ENCODE assay signal across 2 cellular contexts in genomic region chr10:102230264-102230860, GRCh38.
A peak's percentile ranks its signal among the peaks of the same experiment; 100 is the strongest.
TF ChIP-seq lines count a peak whose summit lies in the region.

No MANE protein-coding gene starts in this region.

TF ChIP-seq in HEK293, 187 proteins besides CTCF, POLR2A, EP300 and RAD21 (continues in another document):
- TF ChIP-seq ZNF626 (tag by site-specific recombination; IDR thresholded peaks at IDR 0.05) (no peak), BCL6B (tag by site-specific recombination; IDR thresholded peaks at IDR 0.05) (no peak), ZSCAN23 (tag by site-specific recombination; IDR thresholded peaks at IDR 0.05) (no peak; the same call in 1 of the 2 replicates), ZNF132 (tag by site-specific recombination; IDR thresholded peaks at IDR 0.05; ENCODE audit: borderline replicate concordance) (no peak), ZNF558 (tag by site-specific recombination; IDR thresholded peaks at IDR 0.05) (no peak), ZNF2 (tag by site-specific recombination; IDR thresholded peaks at IDR 0.05) (no peak), FEZF1 (tag by site-specific recombination; IDR thresholded peaks at IDR 0.05) (no peak; the same call in 1 of the 2 replicates), ZNF600 (tag by site-specific recombination; IDR thresholded peaks at IDR 0.05) (peak; percentile 61), ZNF426 (tag by site-specific recombination; IDR thresholded peaks at IDR 0.05) (no peak), MZF1 (tag by site-specific recombination; IDR thresholded peaks at IDR 0.05; ENCODE audit: borderline replicate concordance) (no peak), ZNF239 (tag by site-specific recombination; IDR thresholded peaks at IDR 0.05) (no peak), YY2 (tag by site-specific recombination; IDR thresholded peaks at IDR 0.05) (no peak), ZNF777 (tag by site-specific recombination; IDR thresholded peaks at IDR 0.05; ENCODE audit: borderline replicate concordance) (peak; percentile 81), ZNF488 (tag by site-specific recombination; IDR thresholded peaks at IDR 0.05) (no peak), EGR2 (tag by site-specific recombination; IDR thresholded peaks at IDR 0.05; ENCODE audit: low read depth) (peak; percentile 70), ZEB2 (tag by site-specific recombination; IDR thresholded peaks at IDR 0.05) (peak; percentile 89), ZNF157 (tag by site-specific recombination; IDR thresholded peaks at IDR 0.05) (no peak), ZBTB20 (tag by site-specific recombination; IDR thresholded peaks at IDR 0.05) (peak; percentile 10; the same call in 1 of the 2 replicates), ZNF692 (tag by site-specific recombination; IDR thresholded peaks at IDR 0.05) (no peak), ZNF223 (tag by site-specific recombination; IDR thresholded peaks at IDR 0.05) (no peak), ZNF16 (tag by site-specific recombination; IDR thresholded peaks at IDR 0.05; ENCODE audit: low read depth) (no peak), ZNF548 (tag by site-specific recombination; IDR thresholded peaks at IDR 0.05) (no peak), GLIS1 (tag by site-specific recombination; IDR thresholded peaks at IDR 0.05) (peak; percentile 89), HOXC10 (CRISPR knock-in tag; IDR thresholded peaks at IDR 0.05) (no peak), ZNF174 (tag by site-specific recombination; IDR thresholded peaks at IDR 0.05) (no peak), ZNF362 (tag by site-specific recombination; IDR thresholded peaks at IDR 0.05) (no peak), SP7 (tag by site-specific recombination; IDR thresholded peaks at IDR 0.05) (peak; percentile 91), ZNF76 (tag by site-specific recombination; IDR thresholded peaks at IDR 0.05; ENCODE audit: borderline replicate concordance, low read depth) (no peak; the same call in 1 of the 2 replicates), PRDM1 (tag by site-specific recombination; IDR thresholded peaks at IDR 0.05) (no peak), ZNF501 (tag by site-specific recombination; IDR thresholded peaks at IDR 0.05) (peak; percentile 86), ZNF350 (tag by site-specific recombination; IDR thresholded peaks at IDR 0.05) (no peak), ZNF266 (tag by site-specific recombination; IDR thresholded peaks at IDR 0.05; ENCODE audit: low read depth) (no peak), GLIS2 (tag by site-specific recombination; IDR thresholded peaks at IDR 0.05) (peak; percentile 92), ZNF366 (tag by site-specific recombination; conservative IDR thresholded peaks at IDR 0.05) (peak; percentile 77), ZNF670 (tag by site-specific recombination; IDR thresholded peaks at IDR 0.05; ENCODE audit: low read depth) (no peak), ZNF311 (tag by site-specific recombination; IDR thresholded peaks at IDR 0.05; ENCODE audit: borderline replicate concordance) (no peak), OVOL3 (tag by site-specific recombination; IDR thresholded peaks at IDR 0.05) (no peak)

TF ChIP-seq in K562, 482 proteins besides CTCF, POLR2A, EP300 and RAD21:
- TF ChIP-seq NCOA6 (IDR thresholded peaks at IDR 0.05): peak; percentile 27; the same call in 1 of the 2 replicates
- TF ChIP-seq PCBP1 (IDR thresholded peaks at IDR 0.05; ENCODE audit: low read depth, low read length, poor library complexity, severe bottlenecking): peak; percentile 47
- peak; percentile 6; the same call in 1 of the 2 replicates for TF ChIP-seq ZBTB7A (IDR thresholded peaks at IDR 0.05; ENCODE audit: borderline replicate concordance, control insufficient read depth, low read depth, low read length)
- no peak for TF ChIP-seq KAT8 (IDR thresholded peaks at IDR 0.05; ENCODE audit: low read depth)
- peak; percentile 43 for TF ChIP-seq PRDM10 (IDR thresholded peaks at IDR 0.05; ENCODE audit: partially characterized antibody)
- peak; percentile 26; the same call in 1 of the 2 replicates for TF ChIP-seq L3MBTL2 (IDR thresholded peaks at IDR 0.05)
- TF ChIP-seq GABPB1 (CRISPR knock-in tag; IDR thresholded peaks at IDR 0.05): 0 out of 2 replicates have a peak, but pooled peaks have one; percentile 1
- TF ChIP-seq MNT (conservative IDR thresholded peaks at IDR 0.05): 0 out of 4 replicates have a peak, but pooled peaks of 1 of the 2 experiments have one; percentile 4
- peak; percentile 43; the same call in 1 of the 2 replicates for TF ChIP-seq RBFOX2 (IDR thresholded peaks at IDR 0.05; ENCODE audit: low read depth, low read length)
- no peak for TF ChIP-seq PHF8 (IDR thresholded peaks at IDR 0.05; ENCODE audit: borderline replicate concordance, low read length)
- TF ChIP-seq E2F6 (IDR thresholded peaks at IDR 0.05; ENCODE audit: borderline replicate concordance in 1 of 2, extremely low read depth in 1 of 2, insufficient read depth in 1 of 2, insufficient read length in 1 of 2, low read depth in 1 of 2, low read length in 1 of 2, poor library complexity in 1 of 2, severe bottlenecking in 1 of 2): peak in 1 of 2 experiments; percentile 20
